In the genomic region with DNA sequence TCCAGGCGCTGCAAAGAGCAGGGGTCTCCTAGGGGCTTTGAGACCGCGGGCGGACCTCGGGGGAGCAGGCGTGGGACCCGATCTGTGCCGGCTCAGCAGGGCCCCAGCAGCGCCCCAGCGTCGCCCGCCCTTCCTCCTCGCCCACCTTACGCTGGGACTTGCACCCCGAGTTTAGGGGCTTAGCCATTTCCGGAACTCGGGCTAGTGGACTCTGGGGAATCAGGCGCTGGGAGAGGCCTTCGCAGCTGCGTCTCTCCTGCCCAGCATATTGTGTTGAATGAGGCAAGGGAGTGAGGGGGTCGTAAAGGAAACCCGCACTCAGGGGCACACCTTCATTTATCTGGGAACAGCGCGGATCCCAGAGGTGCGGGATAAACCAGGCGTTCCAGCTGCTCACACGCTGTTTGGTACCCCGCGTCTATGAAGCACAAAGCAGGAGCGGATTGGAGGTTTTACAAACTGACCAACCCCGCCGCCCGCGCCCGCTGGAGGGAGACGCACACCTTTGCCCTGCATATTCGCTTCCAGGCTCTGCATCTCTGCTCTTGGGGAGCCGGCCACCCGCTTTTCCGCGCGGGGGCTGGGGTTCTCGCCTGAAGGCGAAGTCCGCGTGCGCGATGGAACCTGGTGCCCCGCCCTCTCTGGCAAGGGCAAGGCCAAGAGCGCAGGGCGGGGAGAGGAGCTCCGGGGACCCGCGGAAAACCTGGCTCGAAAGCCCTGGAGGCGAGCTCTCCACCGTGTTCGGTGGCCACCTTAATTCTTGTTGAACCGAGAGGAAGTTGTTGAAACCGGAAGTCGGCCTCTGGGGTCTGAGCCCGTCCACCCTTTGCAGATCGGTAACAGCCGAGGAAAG, we compare ENCODE assay signal across 9 cellular contexts. TPM values are rescaled to one million over a fixed set of nuclear protein-coding genes. Genes with fewer than 3 reads are reported as not detected.
DNase-seq lines count a peak whose midpoint lies in the region; ATAC-seq, FAIRE-seq and TF ChIP-seq lines count a peak whose summit lies in the region.
"Had no signal": no experiment of that assay in that cellular context is flagged by ENCODE, and none has a peak within 500 bp of the region (broad histone marks: within the 10 kb centered on the region; RNA-seq: fewer than 3 reads in every experiment).

No MANE protein-coding gene starts in this region.

- peaks cover 0 to 12% (median 6%) of the 10 kb centered on the region in 7 donors for H3K9me3 Mint-ChIP-seq in naive B cell
- H3K9me3 Mint-ChIP-seq in activated naive CD4-positive, alpha-beta T cell treated with anti-CD3 and anti-CD28 coated beads, Interleukin-2, amount 10 ng/mL, durations not matched to agents 7 days and 5 days: no peaks in the 10 kb centered on the region

- H3K4me3 Mint-ChIP-seq in naive B cell: peak overlapping the region; percentile 41 to 78 (median 59)
- no peak overlapping the region for H3K4me3 Mint-ChIP-seq in activated naive CD4-positive, alpha-beta T cell treated with anti-CD3 and anti-CD28 coated beads, Interleukin-2, amount 10 ng/mL, durations not matched to agents 7 days and 5 days

- POLR2A ChIA-PET in AG04450 (lab: Yijun Ruan, JAX): no interaction called here

- H3K36me3 Mint-ChIP-seq in naive B cell: peaks cover 6 to 28% of the 10 kb centered on the region in 2 donors
- no peaks in the 10 kb centered on the region for H3K36me3 Mint-ChIP-seq in activated naive CD4-positive, alpha-beta T cell treated with anti-CD3 and anti-CD28 coated beads, Interleukin-2, amount 10 ng/mL, durations not matched to agents 7 days and 5 days

- DNase-seq in AG04450 (ENCODE audit: low read depth, low spot score) (no peak), KBM-7 (peak; percentile 20), bronchial epithelial cell (ENCODE audit: low read depth) (no peak), naive B cell (no peak), occipital lobe (lab: John Stamatoyannopoulos, UW) (no peak), GM13977 (ENCODE audit: low spot score) (no peak)
- DNase-seq in activated naive CD4-positive, alpha-beta T cell treated with anti-CD3 and anti-CD28 coated beads, Interleukin-2, amount 10 ng/mL, durations not matched to agents 7 days and 5 days: no peak

- no peak overlapping the region for H3K27ac Mint-ChIP-seq in naive B cell
- no peak overlapping the region for H3K27ac Mint-ChIP-seq in activated naive CD4-positive, alpha-beta T cell treated with anti-CD3 and anti-CD28 coated beads, Interleukin-2, amount 10 ng/mL, durations not matched to agents 7 days and 5 days

- ATAC-seq in naive B cell (ENCODE audit: low read depth in 2 of 2) (peak in 1 of 2 donors; percentile 12), GM18511 (IDR thresholded peaks at IDR 0.05; ENCODE audit: unreplicated experiment) (no peak)

- H3K27ac ChIP-seq in AG04450 (ENCODE audit: low read depth, low read length): no peak overlapping the region

- H3K27me3 ChIP-seq in AG04450 (ENCODE audit: control insufficient read depth, insufficient read depth, low read length): peaks cover 98% of the 10 kb centered on the region
- H3K27me3 ChIP-seq in bronchial epithelial cell (ENCODE audit: control insufficient read depth, insufficient read depth, low read length): peaks cover 80% of the 10 kb centered on the region

- H3K9me3 ChIP-seq in AG04450 (ENCODE audit: control insufficient read depth, insufficient read depth, low read length): peaks cover 4% of the 10 kb centered on the region; the same call in 1 of the 2 replicates

- peaks cover 76 to 99% (median 91%) of the 10 kb centered on the region in 3 donors for H3K27me3 Mint-ChIP-seq in naive B cell
- peaks cover 100% of the 10 kb centered on the region for H3K27me3 Mint-ChIP-seq in activated naive CD4-positive, alpha-beta T cell treated with anti-CD3 and anti-CD28 coated beads, Interleukin-2, amount 10 ng/mL, durations not matched to agents 7 days and 5 days

- peaks cover 18 to 50% (median 46%) of the 10 kb centered on the region in 3 donors for H3K4me1 Mint-ChIP-seq in naive B cell
- H3K4me1 Mint-ChIP-seq in activated naive CD4-positive, alpha-beta T cell treated with anti-CD3 and anti-CD28 coated beads, Interleukin-2, amount 10 ng/mL, durations not matched to agents 7 days and 5 days: peaks cover 14% of the 10 kb centered on the region

- CTCF ChIA-PET in AG04450 (lab: Charles Lee): no interaction called here
- CTCF ChIA-PET in activated naive CD4-positive, alpha-beta T cell treated with anti-CD3 and anti-CD28 coated beads, Interleukin-2, amount 10 ng/mL, durations not matched to agents 7 days and 5 days (lab: Charles Lee): interaction anchor here (1.7 kb wide), 1 partner anchor 300 kb away, joined by 4 read pairs; no protein-coding TSS in a partner anchor

- no peaks in the 10 kb centered on the region for H3K36me3 ChIP-seq in bronchial epithelial cell (ENCODE audit: control insufficient read depth, insufficient read depth, low read length)

- in situ Hi-C loops in KBM-7 (cut with MboI; ENCODE audit: low pct_unique_long_range_greater_than_20kb, low sequenced_read_pairs) (no loop called here), GM13977 (cut with MboI; ENCODE audit: low pct_unique_long_range_greater_than_20kb, low sequenced_read_pairs, unreplicated experiment) (no loop called here)

- TF ChIP-seq CTCF in AG04450 (IDR thresholded peaks at IDR 0.05; ENCODE audit: low read depth, low read length) (no peak), bronchial epithelial cell (IDR thresholded peaks at IDR 0.05; ENCODE audit: insufficient read depth, low read length, severe bottlenecking) (no peak), GM13977 (IDR thresholded peaks at IDR 0.05; ENCODE audit: extremely low read depth, insufficient read depth, missing control alignments) (no peak)

- no peak for FAIRE-seq in bronchial epithelial cell (lab: Jason Lieb, UNC)

- H3K4me3 ChIP-seq in AG04450 (ENCODE audit: low read depth, low read length): peak overlapping the region; percentile 34; the same call in 1 of the 2 replicates
- peak overlapping the region; percentile 4 for H3K4me3 ChIP-seq in bronchial epithelial cell (ENCODE audit: low read depth, low read length)

RNA-seq across cellular contexts. Expression of a gene that starts 6.7 kb away (rescaled TPM):
- not detected in 2 replicates for polyA plus RNA-seq in AG04450 (2011; rRNA removed)
- not detected in 2 replicates for polyA minus RNA-seq in AG04450 (2011; rRNA and poly(A)+ RNA removed)
- total RNA-seq in bronchial epithelial cell: under 0.01 TPM in 1 of 2 replicates, not detected in the other
- polyA plus RNA-seq in naive B cell (ENCODE audit: low read depth in 6 of 6): not detected
- 1.1 TPM for total RNA-seq in occipital lobe
- total RNA-seq: liver had no signal
- polyA plus RNA-seq: liver had no signal
